9 cellular contexts compared by ENCODE assay signal in the genomic region with DNA sequence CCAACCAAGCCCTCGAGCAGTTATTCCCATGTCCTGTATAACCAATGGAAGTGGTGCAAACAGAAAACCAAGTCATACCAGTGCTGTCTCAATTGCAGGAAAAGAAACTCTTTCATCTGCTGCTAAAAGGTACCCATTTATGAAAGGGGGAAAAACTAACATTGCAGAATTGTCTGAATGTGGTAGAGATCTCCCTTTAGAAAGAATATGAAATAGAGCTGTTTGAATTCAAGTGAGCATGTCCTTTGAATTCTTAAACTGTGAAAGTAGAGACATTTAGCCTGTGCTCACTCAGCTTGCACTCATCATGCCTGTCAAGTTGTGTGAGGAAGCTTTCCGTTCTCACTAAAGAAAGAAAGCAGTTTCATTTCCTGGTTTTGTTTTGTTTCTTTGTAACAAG.
DNase-seq lines count a peak whose midpoint lies in the region; ATAC-seq, FAIRE-seq and TF ChIP-seq lines count a peak whose summit lies in the region.
"Had no signal": no experiment of that assay in that cellular context is flagged by ENCODE, and none has a peak within 500 bp of the region (broad histone marks: within the 10 kb centered on the region; RNA-seq: fewer than 3 reads in every experiment).

No MANE protein-coding gene starts in this region.

- peak; percentile 74 for FAIRE-seq in GM12891 (lab: Jason Lieb, UNC)

- TF ChIP-seq CTCF in foreskin keratinocyte (conservative IDR thresholded peaks at IDR 0.05): no peak

- TF ChIP-seq POLR2A in GM12891 (IDR thresholded peaks at IDR 0.05; ENCODE audit: low read depth, low read length): no peak

- H3K27ac ChIP-seq in foreskin keratinocyte: no peak overlapping the region

- ATAC-seq in GM19452 (IDR thresholded peaks at IDR 0.05; ENCODE audit: unreplicated experiment): peak; percentile 87
- peak; percentile 94 for ATAC-seq in HG03175 (IDR thresholded peaks at IDR 0.05; ENCODE audit: unreplicated experiment)
- ATAC-seq in foreskin keratinocyte: no peak

- no peaks in the 10 kb centered on the region for H3K27me3 ChIP-seq in foreskin keratinocyte

- DNase-seq in GM12891 (ENCODE audit: insufficient read length, low spot score) (peak; percentile 16), dermis blood vessel endothelial cell (peak; percentile 57), SIG-M5 treated with dmso at 0.1 percent for 504 hours (lab: John Stamatoyannopoulos, UW; ENCODE audit: unreplicated experiment) (no peak), foreskin keratinocyte (no peak), NCI-H345 treated with DMSO at 0.1 percent for 48 hours (lab: John Stamatoyannopoulos, UW; ENCODE audit: unreplicated experiment) (no peak), COLO829 (ENCODE audit: low spot score) (no peak)
- DNase-seq: mesendoderm had no signal

- H3K4me1 ChIP-seq in foreskin keratinocyte: no peaks in the 10 kb centered on the region

TF ChIP-seq in GM12891, 5 proteins besides CTCF, POLR2A, EP300 and RAD21:
- TF ChIP-seq TAF1 (IDR thresholded peaks at IDR 0.05; ENCODE audit: low read depth, low read length) (no peak), SPI1 (IDR thresholded peaks at IDR 0.05; ENCODE audit: low read depth, low read length) (peak; percentile 85), POLR2AphosphoS5 (IDR thresholded peaks at IDR 0.05; ENCODE audit: low read depth, low read length) (no peak)

Comparison
In these comparisons a context has a peak if more than half of its experiments do, and no peak if none do; other contexts are left out.
1. DNase-seq: peak in GM12891 (single experiment) and dermis blood vessel endothelial cell (single experiment); none in SIG-M5 treated with dmso at 0.1 percent for 504 hours (single experiment), foreskin keratinocyte (0 of 2), NCI-H345 treated with DMSO at 0.1 percent for 48 hours (single experiment) and COLO829 (single experiment).